Comparison of ENCODE assay signal across 9 cellular contexts in genomic region chr1:220803401-220804201, GRCh38.
DNase-seq lines count a peak whose midpoint lies in the region; ATAC-seq and TF ChIP-seq lines count a peak whose summit lies in the region.
"Had no signal": no experiment of that assay in that cellular context is flagged by ENCODE, and none has a peak within 500 bp of the region (broad histone marks: within the 10 kb centered on the region; RNA-seq: fewer than 3 reads in every experiment).

No MANE protein-coding gene starts in this region.

- DNase-seq in DMS53 (lab: John Stamatoyannopoulos, UW) (peak; percentile 60), NB4 (ENCODE audit: low read depth) (peak; percentile 55), amniotic epithelial cell (ENCODE audit: low read depth) (peak; percentile 35), hippocampal formation (lab: John Stamatoyannopoulos, UW) (peak; percentile 7 to 11), stromal cell of bone marrow (ENCODE audit: low read depth) (peak; percentile 27)

- TF ChIP-seq CTCF in NB4 (IDR thresholded peaks at IDR 0.05; ENCODE audit: low read depth, low read length): peak; percentile 60

- peak; percentile 61 for ATAC-seq in GM19452 (IDR thresholded peaks at IDR 0.05; ENCODE audit: unreplicated experiment)
- no peak for ATAC-seq in HG02840 (IDR thresholded peaks at IDR 0.05; ENCODE audit: low FRiP score, unreplicated experiment)
- ATAC-seq in GM21825 (IDR thresholded peaks at IDR 0.05; ENCODE audit: unreplicated experiment): no peak

- TF ChIP-seq POLR2A in NB4 (IDR thresholded peaks at IDR 0.05; ENCODE audit: extremely low read depth, insufficient read length): no peak

- H3K4me3 ChIP-seq in NB4 (ENCODE audit: low read depth, low read length): no peak overlapping the region
- H3K4me3 ChIP-seq: SJSA1 had no signal

Comparison
In these comparisons a context has a peak if more than half of its experiments do, and no peak if none do; other contexts are left out.
1. DNase-seq: peak in every context shown above with its lines; median percentile 60 in DMS53; 55 in NB4; 35 in amniotic epithelial cell; 27 in stromal cell of bone marrow; 9 in hippocampal formation.